28 cellular contexts compared by ENCODE assay signal in genomic region chr16:85891776-85892166, GRCh38. TPM values are rescaled to one million over a fixed set of nuclear protein-coding genes. Genes with fewer than 3 reads are reported as not detected.
DNase-seq lines count a peak whose midpoint lies in the region; ATAC-seq and TF ChIP-seq lines count a peak whose summit lies in the region.
"Had no signal": no experiment of that assay in that cellular context is flagged by ENCODE, and none has a peak within 500 bp of the region (broad histone marks: within the 10 kb centered on the region; RNA-seq: fewer than 3 reads in every experiment).

No MANE protein-coding gene starts in this region.

- no peak overlapping the region for H3K4me3 ChIP-seq in naive thymus-derived CD4-positive, alpha-beta T cell (ENCODE audit: low read length)
- no peak overlapping the region for H3K4me3 ChIP-seq in gastroesophageal sphincter
- H3K4me3 ChIP-seq: lung, SK-N-MC, upper lobe of right lung had no signal

- H3K27me3 ChIP-seq in naive thymus-derived CD4-positive, alpha-beta T cell (ENCODE audit: control insufficient read depth in 2 of 2, insufficient read depth in 2 of 2, low read length in 2 of 2): no peaks in the 10 kb centered on the region
- peaks cover 23% of the 10 kb centered on the region for H3K27me3 ChIP-seq in gastroesophageal sphincter

- peak; percentile 42 for DNase-seq in activated CD8-positive, alpha-beta memory T cell treated with anti-CD3 and anti-CD28 coated beads, Interleukin-2, amount 50 U/mL, for 48 hours
- no peak for DNase-seq in activated CD8-positive, alpha-beta memory T cell treated with anti-CD3 and anti-CD28 coated beads, Interleukin-2, amount 50 U/mL, for 4 hours
- peak; percentile 60 to 76 for DNase-seq in NCI-H526 (lab: John Stamatoyannopoulos, UW)
- no peak for DNase-seq in left colon
- DNase-seq in type B pancreatic cell (ENCODE audit: extremely low spot score, unreplicated experiment): no peak
- DNase-seq in endothelial cell (ENCODE audit: low spot score): no peak
- no peak for DNase-seq in naive thymus-derived CD4-positive, alpha-beta T cell
- DNase-seq: activated CD4-positive, alpha-beta T cell treated with anti-CD3 and anti-CD28 coated beads for 48 hours; activated naive CD8-positive, alpha-beta T cell treated with anti-CD3 and anti-CD28 coated beads for 36 hours; CD4-positive, alpha-beta T cell; cerebellar nuclear complex; DMS153; GF-D8; H9; immature natural killer cell; NCI-H1436; NCI-H2227 treated with DMSO at 0.1 percent for 48 hours; NK-92 treated with Interleukin-12 subunit alpha and Interleukin-12 subunit beta, amount 100 ng/mL, for 24 hours; retina; T-helper 2 cell; upper lobe of right lung had no signal

- 29% methylated on average over 1 of the region's 10 CpGs; no CpG with 5 or more reads in 1 of the 2 donors for WGBS in gastroesophageal sphincter (ENCODE audit: low coverage in 1 of 2), 2 donors

- H3K36me3 ChIP-seq in naive thymus-derived CD4-positive, alpha-beta T cell (ENCODE audit: control insufficient read depth in 2 of 3, insufficient read depth in 3 of 3, low read length in 3 of 3): no peaks in the 10 kb centered on the region
- H3K36me3 ChIP-seq in gastroesophageal sphincter: no peaks in the 10 kb centered on the region
- H3K36me3 ChIP-seq: upper lobe of right lung had no signal

- H3K36me3 Mint-ChIP-seq in type B pancreatic cell (no peaks in the 10 kb centered on the region), endothelial cell (ENCODE audit: low read depth, unreplicated experiment) (no peaks in the 10 kb centered on the region)
- H3K36me3 Mint-ChIP-seq in naive thymus-derived CD4-positive, alpha-beta T cell: no peaks in the 10 kb centered on the region
- H3K36me3 Mint-ChIP-seq: activated naive CD8-positive, alpha-beta T cell treated with anti-CD3 and anti-CD28 coated beads for 36 hours; immature natural killer cell had no signal

- ATAC-seq in left colon (peak; percentile 82), gastroesophageal sphincter (no peak)
- ATAC-seq in naive thymus-derived CD4-positive, alpha-beta T cell: no peak
- ATAC-seq: Panc1 had no signal

- intact Hi-C loops in left colon (cut with DNase I, micrococcal nuclease): no loop called here
- intact Hi-C loops in naive thymus-derived CD4-positive, alpha-beta T cell (cut with micrococcal nuclease): no loop called here

- H3K9me3 Mint-ChIP-seq in type B pancreatic cell (no peaks in the 10 kb centered on the region), endothelial cell (ENCODE audit: unreplicated experiment) (no peaks in the 10 kb centered on the region)
- no peaks in the 10 kb centered on the region for H3K9me3 Mint-ChIP-seq in naive thymus-derived CD4-positive, alpha-beta T cell
- H3K9me3 Mint-ChIP-seq: activated naive CD8-positive, alpha-beta T cell treated with anti-CD3 and anti-CD28 coated beads for 36 hours; CD4-positive, alpha-beta T cell; H9; IgD-negative memory B cell had no signal

- no peaks in the 10 kb centered on the region for H3K4me1 Mint-ChIP-seq in type B pancreatic cell (ENCODE audit: unreplicated experiment)
- peaks cover 4% of the 10 kb centered on the region for H3K4me1 Mint-ChIP-seq in endothelial cell (ENCODE audit: unreplicated experiment)
- H3K4me1 Mint-ChIP-seq in naive thymus-derived CD4-positive, alpha-beta T cell: peaks cover 0 to 16% (median 10%) of the 10 kb centered on the region in 7 donors

- POLR2A ChIA-PET in naive thymus-derived CD4-positive, alpha-beta T cell (lab: Charles Lee): no interaction called here

- H3K9me3 ChIP-seq in naive thymus-derived CD4-positive, alpha-beta T cell (ENCODE audit: control insufficient read depth in 2 of 3, low read length in 3 of 3): no peaks in the 10 kb centered on the region
- no peaks in the 10 kb centered on the region for H3K9me3 ChIP-seq in gastroesophageal sphincter
- H3K9me3 ChIP-seq: upper lobe of right lung had no signal

- TF ChIP-seq EP300 in gastroesophageal sphincter (IDR thresholded peaks at IDR 0.05): no peak

- H3K4me3 Mint-ChIP-seq in type B pancreatic cell (no peak overlapping the region), endothelial cell (ENCODE audit: unreplicated experiment) (no peak overlapping the region)
- H3K4me3 Mint-ChIP-seq in naive thymus-derived CD4-positive, alpha-beta T cell: no peak overlapping the region
- H3K4me3 Mint-ChIP-seq: activated naive CD8-positive, alpha-beta T cell treated with anti-CD3 and anti-CD28 coated beads for 36 hours; CD4-positive, alpha-beta T cell; H9; immature natural killer cell had no signal

- H3K27ac ChIP-seq in naive thymus-derived CD4-positive, alpha-beta T cell (ENCODE audit: low read depth, low read length): no peak overlapping the region
- no peak overlapping the region for H3K27ac ChIP-seq in gastroesophageal sphincter
- H3K27ac ChIP-seq: foreskin keratinocyte, SK-N-MC, upper lobe of right lung had no signal

- peak overlapping the region; percentile 30 for H3K27ac Mint-ChIP-seq in type B pancreatic cell
- no peak overlapping the region for H3K27ac Mint-ChIP-seq in endothelial cell (ENCODE audit: unreplicated experiment)
- H3K27ac Mint-ChIP-seq in naive thymus-derived CD4-positive, alpha-beta T cell: no peak overlapping the region
- H3K27ac Mint-ChIP-seq: activated naive CD8-positive, alpha-beta T cell treated with anti-CD3 and anti-CD28 coated beads for 36 hours; CD4-positive, alpha-beta T cell; H9; IgD-negative memory B cell; immature natural killer cell had no signal

- H3K4me1 ChIP-seq in naive thymus-derived CD4-positive, alpha-beta T cell (ENCODE audit: control insufficient read depth in 2 of 2, insufficient read depth in 2 of 2, low read length in 2 of 2): peaks cover 0 to 8% of the 10 kb centered on the region in 2 donors
- no peaks in the 10 kb centered on the region for H3K4me1 ChIP-seq in gastroesophageal sphincter
- H3K4me1 ChIP-seq: foreskin keratinocyte had no signal

- TF ChIP-seq CTCF in type B pancreatic cell (conservative IDR thresholded peaks at IDR 0.05) (no peak), endothelial cell (IDR thresholded peaks at IDR 0.05; ENCODE audit: unreplicated experiment) (no peak), gastroesophageal sphincter (IDR thresholded peaks at IDR 0.05) (no peak)

- H3K27me3 Mint-ChIP-seq in type B pancreatic cell (peaks cover 82% of the 10 kb centered on the region), endothelial cell (ENCODE audit: unreplicated experiment) (peaks cover 12% of the 10 kb centered on the region)
- H3K27me3 Mint-ChIP-seq in naive thymus-derived CD4-positive, alpha-beta T cell: peaks cover 0 to 9% (median 0%) of the 10 kb centered on the region in 5 donors
- H3K27me3 Mint-ChIP-seq: CD4-positive, alpha-beta T cell had no signal

- CTCF ChIA-PET in naive thymus-derived CD4-positive, alpha-beta T cell (lab: Charles Lee): no interaction called here

- TF ChIP-seq POLR2A in gastroesophageal sphincter (IDR thresholded peaks at IDR 0.05): no peak

RNA-seq across cellular contexts. Expression of gene IRF8, which starts 7.2 kb away (rescaled TPM):
- total RNA-seq in left colon (10 to 100 TPM; 41.9 to 48.7 TPM), type B pancreatic cell (ENCODE audit: low replicate concordance) (12.6 and 21.0 TPM in 2 replicates), endothelial cell (ENCODE audit: unreplicated experiment) (1.5 TPM), gastroesophageal sphincter (10 to 100 TPM in 2 of 4 donors, 1 to 10 TPM in 2; 2.4 to 13.8 (median 9.0) TPM)
- 100 to 1,000 TPM in 1 of 5 experiments, 10 to 100 TPM in 2, 1 to 10 TPM in 2; 3.5 to 105 (median 19.9) TPM for total RNA-seq in naive thymus-derived CD4-positive, alpha-beta T cell
- polyA plus RNA-seq in naive thymus-derived CD4-positive, alpha-beta T cell: 1 to 10 TPM; 4.5 to 6.4 TPM
- total RNA-seq: foreskin keratinocyte had no signal
- polyA plus RNA-seq: AG04450, foreskin keratinocyte had no signal

Comparison
In these comparisons a context has a peak if more than half of its experiments do, and no peak if none do; other contexts are left out.
1. DNase-seq: peak in activated CD8-positive, alpha-beta memory T cell treated with anti-CD3 and anti-CD28 coated beads, Interleukin-2, amount 50 U/mL, for 48 hours (single experiment) and NCI-H526 (2 of 2); none in activated CD8-positive, alpha-beta memory T cell treated with anti-CD3 and anti-CD28 coated beads, Interleukin-2, amount 50 U/mL, for 4 hours (single experiment), left colon (0 of 2), type B pancreatic cell (single experiment), endothelial cell (single experiment) and naive thymus-derived CD4-positive, alpha-beta T cell (0 of 9).